Comparison of ENCODE assay signal across 14 cellular contexts in genomic region chr11:64784813-64785581, GRCh38. TPM values are rescaled to one million over a fixed set of nuclear protein-coding genes. Genes with fewer than 3 reads are reported as not detected.
"Had no signal": no experiment of that assay in that cellular context is flagged by ENCODE, and none has a peak within 500 bp of the region (broad histone marks: within the 10 kb centered on the region; RNA-seq: fewer than 3 reads in every experiment).

No MANE protein-coding gene starts in this region.

- H3K27ac ChIP-seq: esophagus muscularis mucosa, psoas muscle, sigmoid colon, suprapubic skin had no signal

- H3K9ac ChIP-seq: SK-N-SH had no signal

- H3K9me3 ChIP-seq: esophagus muscularis mucosa, psoas muscle, sigmoid colon, SK-N-SH, suprapubic skin had no signal

- H3K4me2 ChIP-seq: SK-N-SH had no signal

- FAIRE-seq: endometrium had no signal

- H3K4me1 ChIP-seq: psoas muscle had no signal

- H3K4me3 ChIP-seq: esophagus muscularis mucosa, psoas muscle, sigmoid colon, suprapubic skin had no signal

- DNase-seq: activated B cell treated with CpG ODN at 0.5 μM for 24 hours; activated CD4-positive, alpha-beta T cell treated with anti-CD3 and anti-CD28 coated beads, Interleukin-2, amount 50 U/mL, for 4 hours; hypothalamus; mammary epithelial cell; occipital lobe; sigmoid colon; SK-N-SH; stimulated activated naive CD4-positive, alpha-beta T cell treated with Interleukin-2 at 50 U/mL for 16 hours; T-helper 1 cell had no signal

- ATAC-seq: activated naive CD4-positive, alpha-beta T cell treated with anti-CD3 and anti-CD28 coated beads, Interleukin-2, amount 50 U/mL, for 72 hours; psoas muscle had no signal

- H3K27me3 ChIP-seq: esophagus muscularis mucosa, sigmoid colon, suprapubic skin had no signal

RNA-seq across cellular contexts. Expression of gene RASGRP2, which starts 41.1 kb away (rescaled TPM):
- polyA plus RNA-seq: mammary epithelial cell had no signal
